In genomic region chr15:77543159-77543882, GRCh38 we compare ENCODE assay signal across 8 cellular contexts.
DNase-seq lines count a peak whose midpoint lies in the region; ATAC-seq and TF ChIP-seq lines count a peak whose summit lies in the region.

No MANE protein-coding gene starts in this region.

- DNase-seq in COLO829 (ENCODE audit: low spot score), result peak; percentile 51
- peak; percentile 51 for DNase-seq in LNCaP clone FGC (ENCODE audit: low read depth)
- DNase-seq in SHP77 (lab: John Stamatoyannopoulos, UW), result peak; percentile 73 to 79
- peak; percentile 41 for DNase-seq in activated gamma-delta T cell (lab: John Stamatoyannopoulos, UW)
- DNase-seq in foreskin keratinocyte, result peak; percentile 44 to 70
- DNase-seq in neuronal stem cell (ENCODE audit: low spot score), result peak; percentile 84

- peak overlapping the region; percentile 87 for H3K18ac ChIP-seq in neuronal stem cell (ENCODE audit: low read length)

- H3K23ac ChIP-seq in neuronal stem cell (ENCODE audit: low read depth, low read length, poor library complexity), result peak overlapping the region; percentile 47

- H3K27ac ChIP-seq in foreskin keratinocyte (peak overlapping the region; percentile 61), neuronal stem cell (replicated peaks; ENCODE audit: low read length) (no peak overlapping the region), stomach smooth muscle (ENCODE audit: low read length) (no peak overlapping the region)

- peak overlapping the region; percentile 92 for H2AFZ ChIP-seq in neuronal stem cell (ENCODE audit: low read length)

- no peaks in the 10 kb centered on the region for H3K4me1 ChIP-seq in foreskin keratinocyte
- peaks cover 21 to 45% of the 10 kb centered on the region in 2 donors for H3K4me1 ChIP-seq in neuronal stem cell (ENCODE audit: control insufficient read depth in 2 of 2, insufficient read depth in 1 of 2, low read depth in 1 of 2, low read length in 2 of 2)
- peaks cover 19% of the 10 kb centered on the region for H3K4me1 ChIP-seq in stomach smooth muscle (ENCODE audit: control insufficient read depth, insufficient read depth, low read length)

- no peaks in the 10 kb centered on the region for H3K36me3 ChIP-seq in neuronal stem cell (replicated peaks in 1 of 2; ENCODE audit: control insufficient read depth in 2 of 2, insufficient read depth in 2 of 2, low read length in 2 of 2)
- H3K36me3 ChIP-seq in stomach smooth muscle (ENCODE audit: control insufficient read depth in 2 of 2, insufficient read depth in 2 of 2, low read length in 2 of 2), result no peaks in the 10 kb centered on the region

- H3K9ac ChIP-seq in neuronal stem cell (ENCODE audit: low read depth, low read length, poor library complexity) (peak overlapping the region; percentile 50), stomach smooth muscle (ENCODE audit: low read length in 2 of 2) (peak overlapping the region; percentile 51 to 58)

- no peaks in the 10 kb centered on the region for H3K27me3 ChIP-seq in foreskin keratinocyte
- H3K27me3 ChIP-seq in neuronal stem cell (ENCODE audit: control insufficient read depth in 3 of 3, insufficient read depth in 3 of 3, low read depth in 1 of 3, low read length in 3 of 3), result no peaks in the 10 kb centered on the region
- no peaks in the 10 kb centered on the region for H3K27me3 ChIP-seq in stomach smooth muscle (ENCODE audit: control insufficient read depth in 1 of 2, insufficient read depth in 2 of 2, low read length in 2 of 2)

- WGBS in neuronal stem cell (ENCODE audit: extremely low coverage in 2 of 2, insufficient read length in 2 of 2, insufficient replicate concordance in 1 of 2), 2 donors, result no CpG with 5 or more reads among the region's 32 CpGs

- peak overlapping the region; percentile 32 for H2AK5ac ChIP-seq in neuronal stem cell (ENCODE audit: low read depth, low read length)

- H3K4me3 ChIP-seq in LNCaP clone FGC (ENCODE audit: low read depth, low read length) (no peak overlapping the region), neuronal stem cell (ENCODE audit: low read length in 2 of 2) (peak overlapping the region; percentile 35 to 39), stomach smooth muscle (ENCODE audit: low read length in 2 of 2) (peak overlapping the region; percentile 58 to 70)

- H3K14ac ChIP-seq in neuronal stem cell (ENCODE audit: low read length), result no peak overlapping the region

- no peak overlapping the region for H2BK120ac ChIP-seq in neuronal stem cell (ENCODE audit: low read depth, low read length)

- peak overlapping the region; percentile 85 for H2BK12ac ChIP-seq in neuronal stem cell (ENCODE audit: low read length)

- H2BK5ac ChIP-seq in neuronal stem cell (ENCODE audit: low read length), result no peak overlapping the region

- ATAC-seq in GM21447 (IDR thresholded peaks at IDR 0.05; ENCODE audit: unreplicated experiment), result peak; percentile 73
- ATAC-seq in foreskin keratinocyte, result peak; percentile 81

- H3K4ac ChIP-seq in neuronal stem cell (ENCODE audit: low read length), result peak overlapping the region; percentile 10

- H3K9me3 ChIP-seq in neuronal stem cell (replicated peaks in 1 of 2; ENCODE audit: control insufficient read depth in 2 of 2, insufficient read depth in 1 of 2, low read depth in 1 of 2, low read length in 2 of 2) (peaks cover 0 to 3% of the 10 kb centered on the region in 2 donors), stomach smooth muscle (ENCODE audit: control insufficient read depth in 2 of 2, low read length in 2 of 2) (no peaks in the 10 kb centered on the region)

- no peaks in the 10 kb centered on the region for H3K79me1 ChIP-seq in neuronal stem cell (ENCODE audit: low read depth, low read length)

- H4K91ac ChIP-seq in neuronal stem cell (ENCODE audit: low read depth, low read length, poor library complexity), result peak overlapping the region; percentile 46

- H3K4me2 ChIP-seq in neuronal stem cell (ENCODE audit: insufficient read depth, low read length, poor library complexity, severe bottlenecking), result peak overlapping the region; percentile 55

- H4K8ac ChIP-seq in neuronal stem cell (ENCODE audit: low read depth, low read length), result no peak overlapping the region

- H2BK15ac ChIP-seq in neuronal stem cell (ENCODE audit: low read length), result peak overlapping the region; percentile 95

- TF ChIP-seq CTCF in LNCaP clone FGC (IDR thresholded peaks at IDR 0.05; ENCODE audit: control insufficient read depth, extremely low read depth, insufficient read depth) (peak; percentile 82), foreskin keratinocyte (conservative IDR thresholded peaks at IDR 0.05) (peak; percentile 99)
